ENCODE assay signal across 1 cellular context in genomic region chr10:100838986-100839385, GRCh38.
TF ChIP-seq lines count a peak whose summit lies in the region.

No MANE protein-coding gene starts in this region.

TF ChIP-seq in HEK293, 187 proteins besides CTCF, POLR2A, EP300 and RAD21 (continued from another document):
- TF ChIP-seq ATF2 (tag by site-specific recombination; IDR thresholded peaks at IDR 0.05; ENCODE audit: low read depth) (peak; percentile 96), WT1 (tag by site-specific recombination; IDR thresholded peaks at IDR 0.05) (no peak), ZSCAN5A (tag by site-specific recombination; IDR thresholded peaks at IDR 0.05) (no peak), ZBTB17 (tag by site-specific recombination; IDR thresholded peaks at IDR 0.05) (peak; percentile 63), ZNF513 (tag by site-specific recombination; IDR thresholded peaks at IDR 0.05) (0 out of 2 replicates have a peak, but pooled peaks have one; percentile 21), BCL11B (tag by site-specific recombination; IDR thresholded peaks at IDR 0.05; ENCODE audit: low read depth) (no peak), MYNN (tag by site-specific recombination; IDR thresholded peaks at IDR 0.05; ENCODE audit: borderline replicate concordance) (no peak), ZBTB7A (tag by site-specific recombination; IDR thresholded peaks at IDR 0.05; ENCODE audit: low read depth) (no peak), ZNF558 (tag by site-specific recombination; IDR thresholded peaks at IDR 0.05) (no peak), ZNF211 (tag by site-specific recombination; IDR thresholded peaks at IDR 0.05; ENCODE audit: low read depth) (no peak), ZNF354C (tag by site-specific recombination; IDR thresholded peaks at IDR 0.05; ENCODE audit: borderline replicate concordance, low read depth) (no peak), ZNF18 (tag by site-specific recombination; IDR thresholded peaks at IDR 0.05) (no peak), ZNF366 (tag by site-specific recombination; conservative IDR thresholded peaks at IDR 0.05) (0 out of 2 replicates have a peak, but pooled peaks have one; percentile 15), ZNF707 (tag by site-specific recombination; IDR thresholded peaks at IDR 0.05) (no peak), ZNF24 (tag by site-specific recombination; IDR thresholded peaks at IDR 0.05) (peak; percentile 96), ZNF324 (tag by site-specific recombination; IDR thresholded peaks at IDR 0.05) (0 out of 2 replicates have a peak, but pooled peaks have one; percentile 52), ZNF157 (tag by site-specific recombination; IDR thresholded peaks at IDR 0.05) (no peak), IKZF3 (tag by site-specific recombination; IDR thresholded peaks at IDR 0.05) (0 out of 2 replicates have a peak, but pooled peaks have one; percentile 23), PRDM2 (tag by site-specific recombination; IDR thresholded peaks at IDR 0.05; ENCODE audit: borderline replicate concordance) (no peak), ZNF664 (tag by site-specific recombination; IDR thresholded peaks at IDR 0.05) (0 out of 2 replicates have a peak, but pooled peaks have one; percentile 64), ZNF214 (tag by site-specific recombination; IDR thresholded peaks at IDR 0.05; ENCODE audit: borderline replicate concordance) (no peak), ZNF473 (tag by site-specific recombination; IDR thresholded peaks at IDR 0.05) (no peak), ZNF830 (tag by site-specific recombination; IDR thresholded peaks at IDR 0.05; ENCODE audit: low read depth) (no peak), ZEB2 (tag by site-specific recombination; IDR thresholded peaks at IDR 0.05) (0 out of 2 replicates have a peak, but pooled peaks have one; percentile 53), ZNF26 (tag by site-specific recombination; IDR thresholded peaks at IDR 0.05) (no peak), ZBTB21 (tag by site-specific recombination; IDR thresholded peaks at IDR 0.05) (peak; percentile 81), ZNF776 (tag by site-specific recombination; IDR thresholded peaks at IDR 0.05; ENCODE audit: borderline replicate concordance) (no peak), ZNF146 (tag by site-specific recombination; IDR thresholded peaks at IDR 0.05) (no peak), ZNF600 (tag by site-specific recombination; IDR thresholded peaks at IDR 0.05) (no peak), ZNF518A (tag by site-specific recombination; conservative IDR thresholded peaks at IDR 0.05; ENCODE audit: low read depth) (0 out of 2 replicates have a peak, but pooled peaks have one; percentile 30), ZNF585B (tag by site-specific recombination; IDR thresholded peaks at IDR 0.05) (no peak)
